Comparison of ENCODE assay signal across 2 cellular contexts in genomic region chr20:2804921-2805681, GRCh38.
TF ChIP-seq lines count a peak whose summit lies in the region.

No MANE protein-coding gene starts in this region.

TF ChIP-seq in A549, 52 proteins besides CTCF, POLR2A, EP300 and RAD21:
- no peak for TF ChIP-seq NR3C1 (IDR thresholded peaks at IDR 0.05)
- no peak for TF ChIP-seq KDM1A (IDR thresholded peaks at IDR 0.05; ENCODE audit: low read depth)
- TF ChIP-seq MAFK (IDR thresholded peaks at IDR 0.05; ENCODE audit: partially characterized antibody) = no peak
- no peak for TF ChIP-seq PHF8 (IDR thresholded peaks at IDR 0.05; ENCODE audit: borderline replicate concordance, low read depth)
- no peak for TF ChIP-seq RFX5 (IDR thresholded peaks at IDR 0.05)
- no peak for TF ChIP-seq ATOH8 (CRISPR knock-in tag; IDR thresholded peaks at IDR 0.05; ENCODE audit: low read depth)
- TF ChIP-seq FOSL2 (IDR thresholded peaks at IDR 0.05) = no peak
- TF ChIP-seq FOSL2 (CRISPR knock-in tag; IDR thresholded peaks at IDR 0.05) = no peak
- no peak for TF ChIP-seq ESRRA (IDR thresholded peaks at IDR 0.05; ENCODE audit: borderline replicate concordance, low read length)
- no peak for TF ChIP-seq USF2 (IDR thresholded peaks at IDR 0.05)
- TF ChIP-seq BCL3 (IDR thresholded peaks at IDR 0.05) = no peak
- no peak for TF ChIP-seq POLR2AphosphoS2 (conservative IDR thresholded peaks at IDR 0.05; ENCODE audit: low read length)
- TF ChIP-seq TFCP2L1 (CRISPR knock-in tag; IDR thresholded peaks at IDR 0.05) = no peak
- no peak for TF ChIP-seq CHD4 (IDR thresholded peaks at IDR 0.05; ENCODE audit: borderline replicate concordance)
- TF ChIP-seq NFE2L2 (conservative IDR thresholded peaks at IDR 0.05; ENCODE audit: low read length) = no peak
- no peak for TF ChIP-seq EHMT2 (IDR thresholded peaks at IDR 0.05; ENCODE audit: low read depth)
- TF ChIP-seq ZNF302 (CRISPR knock-in tag; IDR thresholded peaks at IDR 0.05) = no peak
- no peak for TF ChIP-seq CBX8 (IDR thresholded peaks at IDR 0.05)

TF ChIP-seq in GM23338, 12 proteins besides CTCF, POLR2A, EP300 and RAD21:
- TF ChIP-seq EZH2 (IDR thresholded peaks at IDR 0.05; ENCODE audit: low read depth, unreplicated experiment) (peak; percentile 88), ZNF462 (CRISPR knock-in tag; IDR thresholded peaks at IDR 0.05) (no peak)
